Comparison of ENCODE assay signal across 18 cellular contexts in genomic region chr3:69504232-69504631, GRCh38.
"Had no signal": no experiment of that assay in that cellular context is flagged by ENCODE, and none has a peak within 500 bp of the region (broad histone marks: within the 10 kb centered on the region; RNA-seq: fewer than 3 reads in every experiment).

No MANE protein-coding gene starts in this region.

- FAIRE-seq: endometrium, frontal cortex, TTC549 had no signal

- ATAC-seq: activated CD8-positive, alpha-beta T cell treated with anti-CD3 and anti-CD28 coated beads, Interleukin-2, amount 10 ng/mL, durations not matched to agents 7 days and 5 days; left cardiac atrium; stimulated activated memory B cell treated with anti-CD40 and anti-IgM and Interleukin-4, amounts not matched to agents 10 μg/mL and 1 μg/mL and 100 μg/mL, for 72 hours; T-helper 17 cell; WTC11 had no signal

- DNase-seq: activated CD4-positive, alpha-beta T cell treated with anti-CD3 and anti-CD28 coated beads for 48 hours; activated CD8-positive, alpha-beta memory T cell treated with anti-CD3 and anti-CD28 coated beads, Interleukin-2, amount 50 U/mL, for 48 hours; activated CD8-positive, alpha-beta T cell treated with anti-CD3 and anti-CD28 coated beads, Interleukin-2, amount 10 ng/mL, durations not matched to agents 7 days and 5 days; activated naive CD8-positive, alpha-beta T cell treated with anti-CD3 and anti-CD28 coated beads for 36 hours; aorta; dorsolateral prefrontal cortex; head of caudate nucleus; left cardiac atrium; ovary; stimulated activated CD4-positive, alpha-beta T cell treated with anti-CD3 and anti-CD28 coated beads, Interleukin-2, amount 100 ng/mL, for 48 hours; T-helper 17 cell; thyroid gland; uterus had no signal
